Comparison of ENCODE assay signal across 23 cellular contexts in the genomic region with DNA sequence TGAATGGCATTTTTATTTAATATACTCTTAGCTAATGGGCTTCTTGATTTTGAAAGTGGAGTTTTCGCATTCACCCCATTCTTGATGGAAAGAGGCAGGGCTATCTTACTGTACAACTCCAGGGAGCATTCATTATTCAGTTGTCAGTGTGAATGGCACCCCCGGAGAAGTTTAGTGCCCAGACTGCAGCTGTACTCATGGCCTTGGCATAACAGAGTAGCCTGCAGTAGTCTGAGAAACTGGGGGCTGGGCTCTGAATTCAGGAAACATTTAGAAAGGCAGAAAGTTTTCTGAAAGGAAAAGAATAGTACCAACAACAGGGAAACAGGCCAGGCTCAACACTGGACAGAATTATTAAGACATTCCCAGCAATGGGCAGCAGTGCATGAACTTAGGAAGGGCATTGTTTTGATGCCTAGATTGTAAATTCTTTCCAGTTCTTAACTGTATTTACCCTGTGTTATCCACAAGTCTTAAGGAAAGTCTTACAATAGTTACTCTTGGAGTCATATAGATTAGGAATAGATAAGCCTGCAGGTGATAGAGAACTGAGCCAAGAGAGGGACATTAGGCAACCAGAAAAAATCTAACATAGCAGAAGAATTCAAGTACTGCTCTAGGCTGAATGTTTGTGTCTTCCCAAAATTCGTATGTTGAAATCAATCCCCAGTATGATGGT. TPM values are rescaled to one million over a fixed set of nuclear protein-coding genes. Genes with fewer than 3 reads are reported as not detected.
A peak's percentile ranks its signal among the peaks of the same experiment; 100 is the strongest.
DNase-seq lines count a peak whose midpoint lies in the region; ATAC-seq and TF ChIP-seq lines count a peak whose summit lies in the region.
"Had no signal": no experiment of that assay in that cellular context is flagged by ENCODE, and none has a peak within 500 bp of the region (broad histone marks: within the 10 kb centered on the region; RNA-seq: fewer than 3 reads in every experiment).

No MANE protein-coding gene starts in this region.

- peak; percentile 57 for ATAC-seq in mucosa of descending colon
- ATAC-seq in CD8-positive, alpha-beta T cell, result no peak
- ATAC-seq: activated CD8-positive, alpha-beta T cell treated with anti-CD3 and anti-CD28 coated beads, Interleukin-2, amount 10 ng/mL, durations not matched to agents 7 days and 5 days; gastroesophageal sphincter; left lobe of liver; sciatic nerve had no signal

- H3K4me2 ChIP-seq in PC-9, result peak overlapping the region; percentile 15; the same call in 1 of the 2 replicates

- H3K79me2 ChIP-seq in PC-9 (ENCODE audit: low read depth), result no peaks in the 10 kb centered on the region

- H3K4me1 ChIP-seq in PC-9 (replicated peaks; ENCODE audit: insufficient read depth), result peaks cover 40% of the 10 kb centered on the region
- no peaks in the 10 kb centered on the region for H3K4me1 ChIP-seq in mucosa of descending colon (ENCODE audit: low read depth)
- H3K4me1 ChIP-seq in CD8-positive, alpha-beta T cell (ENCODE audit: insufficient read depth, low read length), result no peaks in the 10 kb centered on the region
- H3K4me1 ChIP-seq: gastroesophageal sphincter, tibial nerve had no signal

- DNase-seq in PC-9 (peak in 1 of 2 experiments; percentile 94), dermis blood vessel endothelial cell (peak; percentile 36), mucosa of descending colon (no peak), occipital lobe (lab: John Stamatoyannopoulos, UW) (no peak), NCI-H128 (lab: John Stamatoyannopoulos, UW; ENCODE audit: unreplicated experiment) (no peak)
- DNase-seq in activated naive CD4-positive, alpha-beta T cell treated with Interleukin-2 at 50 U/mL for 16 hours, result no peak
- DNase-seq in CD8-positive, alpha-beta T cell, result no peak
- DNase-seq: activated B cell treated with CpG ODN at 0.5 μM for 24 hours; activated CD8-positive, alpha-beta T cell treated with anti-CD3 and anti-CD28 coated beads, Interleukin-2, amount 10 ng/mL, durations not matched to agents 7 days and 5 days; COR-L47; erythroblast; Kasumi-1; NCI-H1105 treated with DMSO at 0.1 percent for 48 hours; NCI-H69; stimulated activated naive CD4-positive, alpha-beta T cell; T-helper 2 cell had no signal

- CTCF ChIA-PET in PC-9 (lab: Charles Lee), result interaction anchor here (0.6 kb wide), 1 partner anchor 483 kb away, joined by 3 read pairs; no protein-coding TSS in a partner anchor
- CTCF ChIA-PET in CD8-positive, alpha-beta T cell (lab: Charles Lee), result no interaction called here

- H3K27ac ChIP-seq in PC-9, result peak overlapping the region; percentile 55
- no peak overlapping the region for H3K27ac ChIP-seq in CD8-positive, alpha-beta T cell (ENCODE audit: low read depth, low read length)
- H3K27ac ChIP-seq: gastroesophageal sphincter, tibial nerve had no signal

- no peak overlapping the region for H3K27ac Mint-ChIP-seq in CD8-positive, alpha-beta T cell
- H3K27ac Mint-ChIP-seq: activated B cell treated with CpG ODN at 0.5 μM for 24 hours; activated CD8-positive, alpha-beta T cell treated with anti-CD3 and anti-CD28 coated beads, Interleukin-2, amount 10 ng/mL, durations not matched to agents 7 days and 5 days; activated naive CD8-positive, alpha-beta T cell; B cell had no signal

- H3K36me3 Mint-ChIP-seq in CD8-positive, alpha-beta T cell, result peaks cover 6% of the 10 kb centered on the region

- H3K9me3 ChIP-seq in PC-9 (ENCODE audit: insufficient read depth, low read depth) (no peaks in the 10 kb centered on the region), mucosa of descending colon (no peaks in the 10 kb centered on the region)
- no peaks in the 10 kb centered on the region for H3K9me3 ChIP-seq in CD8-positive, alpha-beta T cell (ENCODE audit: low read length)
- H3K9me3 ChIP-seq: gastroesophageal sphincter, tibial nerve had no signal

- no peaks in the 10 kb centered on the region for H3K9me2 ChIP-seq in PC-9 (ENCODE audit: insufficient read depth)

- no peaks in the 10 kb centered on the region for H3K27me3 Mint-ChIP-seq in CD8-positive, alpha-beta T cell (ENCODE audit: low read depth)
- H3K27me3 Mint-ChIP-seq: activated B cell treated with CpG ODN at 0.5 μM for 24 hours; activated naive CD8-positive, alpha-beta T cell; B cell; brain had no signal

- H3K4me3 ChIP-seq in PC-9 (no peak overlapping the region), mucosa of descending colon (no peak overlapping the region)
- H3K4me3 ChIP-seq in CD8-positive, alpha-beta T cell (ENCODE audit: low read depth, low read length), result no peak overlapping the region
- H3K4me3 ChIP-seq: gastroesophageal sphincter, tibial nerve had no signal

- H3F3A ChIP-seq in PC-9 (ENCODE audit: insufficient read depth, low read depth), result peaks cover 37% of the 10 kb centered on the region

- POLR2A ChIA-PET in PC-9 (lab: Charles Lee; ENCODE audit: unreplicated experiment), result no interaction called here
- POLR2A ChIA-PET in CD8-positive, alpha-beta T cell (lab: Charles Lee), result no interaction called here

- no peak overlapping the region for H2AFZ ChIP-seq in PC-9

- H4K20me1 ChIP-seq in PC-9 (ENCODE audit: insufficient read depth), result no peaks in the 10 kb centered on the region

- intact Hi-C loops in PC-9 (cut with micrococcal nuclease; ENCODE audit: unreplicated experiment), result loop anchor here (1.0 kb wide), 1 partner anchor 94 kb away; no protein-coding TSS in a partner anchor
- intact Hi-C loops in mucosa of descending colon (cut with DNase I, micrococcal nuclease), result no loop called here
- intact Hi-C loops in CD8-positive, alpha-beta T cell (cut with DNase I, micrococcal nuclease), result no loop called here

- no peaks in the 10 kb centered on the region for H3K27me3 ChIP-seq in PC-9 (ENCODE audit: insufficient read depth, low read depth)
- H3K27me3 ChIP-seq in CD8-positive, alpha-beta T cell (ENCODE audit: insufficient read depth, low read length), result no peaks in the 10 kb centered on the region
- H3K27me3 ChIP-seq: gastroesophageal sphincter, tibial nerve had no signal

- no TSS peak for BruUV-seq in PC-9 (replicated peaks; lab: Mats Ljungman, UMichigan)

- no peak overlapping the region for H3K4me3 Mint-ChIP-seq in CD8-positive, alpha-beta T cell
- H3K4me3 Mint-ChIP-seq: activated B cell treated with CpG ODN at 0.5 μM for 24 hours; activated CD8-positive, alpha-beta T cell treated with anti-CD3 and anti-CD28 coated beads, Interleukin-2, amount 10 ng/mL, durations not matched to agents 7 days and 5 days; activated naive CD8-positive, alpha-beta T cell; B cell; brain had no signal

- no peak for TF ChIP-seq CTCF in PC-9 (conservative IDR thresholded peaks at IDR 0.05)
- TF ChIP-seq CTCF in mucosa of descending colon (IDR thresholded peaks at IDR 0.05), result no peak
- TF ChIP-seq CTCF in CD8-positive, alpha-beta T cell (IDR thresholded peaks at IDR 0.05), result no peak

- H3K4me1 Mint-ChIP-seq in CD8-positive, alpha-beta T cell (ENCODE audit: low read depth), result no peaks in the 10 kb centered on the region
- H3K4me1 Mint-ChIP-seq: activated B cell treated with CpG ODN at 0.5 μM for 24 hours, B cell had no signal

- H3K9me3 Mint-ChIP-seq in CD8-positive, alpha-beta T cell, result no peaks in the 10 kb centered on the region
- H3K9me3 Mint-ChIP-seq: activated B cell treated with CpG ODN at 0.5 μM for 24 hours, brain had no signal

- peaks cover 7% of the 10 kb centered on the region; the same call in 1 of the 2 replicates for H3K36me3 ChIP-seq in PC-9 (ENCODE audit: low read depth)
- no peaks in the 10 kb centered on the region for H3K36me3 ChIP-seq in mucosa of descending colon (ENCODE audit: low read depth)
- no peaks in the 10 kb centered on the region for H3K36me3 ChIP-seq in CD8-positive, alpha-beta T cell (ENCODE audit: insufficient read depth, low read length)

RNA-seq across cellular contexts. Expression of a gene that starts 44.4 kb away (rescaled TPM):
- total RNA-seq in PC-9 (2021) (30.3 and 35.0 TPM in 2 replicates), dermis blood vessel endothelial cell (23.1 and 31.7 TPM in 2 replicates), mucosa of descending colon (10 to 100 TPM; 26.4 to 28.6 (median 26.7) TPM), occipital lobe (34.0 TPM)
- total RNA-seq in CD8-positive, alpha-beta T cell, result 100 to 1,000 TPM; 265 to 268 TPM
